Comparison of ENCODE assay signal across 1 cellular context in the genomic region with DNA sequence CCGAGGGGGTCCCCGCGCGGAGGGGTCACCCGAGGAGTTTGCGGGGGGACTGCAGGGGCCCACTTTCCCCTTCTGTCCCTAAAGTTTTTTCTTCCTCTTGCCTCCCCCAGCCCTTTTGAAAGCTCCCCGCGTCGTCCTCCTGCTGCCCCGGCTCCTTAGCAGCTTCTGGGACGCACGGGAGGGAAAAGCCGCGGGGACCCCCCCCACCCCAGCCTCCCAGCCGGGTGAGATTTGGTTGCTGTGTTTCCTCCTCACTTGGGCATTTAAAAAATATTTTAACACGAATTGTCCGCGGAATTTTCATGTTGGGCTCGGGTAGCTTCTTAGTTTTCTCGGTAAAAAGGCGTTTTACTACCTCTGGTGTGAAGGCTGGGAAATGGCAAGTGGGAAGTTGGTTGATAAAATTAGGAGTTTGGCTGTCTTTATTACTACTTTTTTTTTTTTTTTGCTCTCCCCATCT.
TF ChIP-seq lines count a peak whose summit lies in the region.

No MANE protein-coding gene starts in this region.

TF ChIP-seq in K562, 482 proteins besides CTCF, POLR2A, EP300 and RAD21 (continued from another document):
- TF ChIP-seq, protein P1, sequence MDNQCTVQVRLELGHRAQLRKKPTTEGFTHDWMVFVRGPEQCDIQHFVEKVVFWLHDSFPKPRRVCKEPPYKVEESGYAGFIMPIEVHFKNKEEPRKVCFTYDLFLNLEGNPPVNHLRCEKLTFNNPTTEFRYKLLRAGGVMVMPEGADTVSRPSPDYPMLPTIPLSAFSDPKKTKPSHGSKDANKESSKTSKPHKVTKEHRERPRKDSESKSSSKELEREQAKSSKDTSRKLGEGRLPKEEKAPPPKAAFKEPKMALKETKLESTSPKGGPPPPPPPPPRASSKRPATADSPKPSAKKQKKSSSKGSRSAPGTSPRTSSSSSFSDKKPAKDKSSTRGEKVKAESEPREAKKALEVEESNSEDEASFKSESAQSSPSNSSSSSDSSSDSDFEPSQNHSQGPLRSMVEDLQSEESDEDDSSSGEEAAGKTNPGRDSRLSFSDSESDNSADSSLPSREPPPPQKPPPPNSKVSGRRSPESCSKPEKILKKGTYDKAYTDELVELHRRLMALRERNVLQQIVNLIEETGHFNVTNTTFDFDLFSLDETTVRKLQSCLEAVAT (IDR thresholded peaks at IDR 0.05), result peak in 1 of 2 experiments; percentile 48; a peak in 1 of 4 replicates
- no peak for TF ChIP-seq TBP (optimal IDR thresholded peaks at IDR 0.05; ENCODE audit: low read depth, low read length)
- no peak for TF ChIP-seq MTA1 (IDR thresholded peaks at IDR 0.05; ENCODE audit: borderline replicate concordance)
- TF ChIP-seq XRCC3 (IDR thresholded peaks at IDR 0.05), result no peak
- TF ChIP-seq CHD1 (IDR thresholded peaks at IDR 0.05; ENCODE audit: low read length), result peak; percentile 90
- TF ChIP-seq, protein P2, sequence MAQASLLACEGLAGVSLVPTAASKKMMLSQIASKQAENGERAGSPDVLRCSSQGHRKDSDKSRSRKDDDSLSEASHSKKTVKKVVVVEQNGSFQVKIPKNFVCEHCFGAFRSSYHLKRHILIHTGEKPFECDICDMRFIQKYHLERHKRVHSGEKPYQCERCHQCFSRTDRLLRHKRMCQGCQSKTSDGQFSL (CRISPR knock-in tag; IDR thresholded peaks at IDR 0.05), result peak; percentile 39; the same call in 1 of the 2 replicates
- TF ChIP-seq, protein P2 (tag; IDR thresholded peaks at IDR 0.05), result no peak; a peak in 2 of 4 replicates
TF ChIP-seq in K562: peak in this region for 7.
